Comparison of ENCODE assay signal across 22 cellular contexts in the genomic region with DNA sequence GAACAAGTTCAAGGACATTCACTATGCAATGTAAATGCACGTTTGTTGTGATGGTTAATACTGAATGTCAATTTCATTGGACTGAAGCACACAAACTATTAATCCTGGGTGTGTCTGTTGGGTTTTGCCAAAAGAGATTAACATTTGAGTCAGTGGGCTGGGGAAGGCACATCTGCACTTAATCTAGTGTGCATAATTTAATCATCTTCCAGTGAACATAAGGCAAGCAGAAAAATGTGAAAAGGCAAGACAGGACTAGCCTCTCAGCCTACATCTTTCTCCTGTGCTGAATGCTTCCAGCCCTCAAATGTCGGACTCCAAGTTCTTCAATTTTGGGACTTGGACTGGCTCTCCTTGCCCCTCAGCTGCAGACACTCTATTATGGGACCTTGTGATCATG.
"Had no signal": no experiment of that assay in that cellular context is flagged by ENCODE, and none has a peak within 500 bp of the region (broad histone marks: within the 10 kb centered on the region; RNA-seq: fewer than 3 reads in every experiment).

No MANE protein-coding gene starts in this region.

- ATAC-seq: activated T-helper 17 cell treated with anti-CD3 and anti-CD28 coated beads, Interleukin-2, amount 50 U/mL, for 72 hours had no signal

- DNase-seq: activated B cell treated with CpG ODN at 0.5 μM for 24 hours; activated CD4-positive, alpha-beta memory T cell treated with anti-CD3 and anti-CD28 coated beads, Interleukin-2, amount 10 ng/mL, durations not matched to agents 7 days and 5 days; activated CD4-positive, alpha-beta T cell treated with anti-CD3 and anti-CD28 coated beads, Interleukin-2, amount 50 U/mL, for 1 hour; activated gamma-delta T cell; activated naive CD4-positive, alpha-beta T cell treated with anti-CD3 and anti-CD28 coated beads for 36 hours; activated T-cell treated with anti-CD3 and anti-CD28 coated beads for 4 hours; activated T-cell treated with anti-CD3 and anti-CD28 coated beads, Interleukin-2, amount 50 U/mL, for 48 hours; brain microvascular endothelial cell; cerebellar nuclear complex; MM.1S; NCI-H1105 treated with DMSO at 0.1 percent for 48 hours; NCI-H1436 treated with DMSO at 0.1 percent for 48 hours; NCI-H187; NCI-H2081; NCI-H226; NCI-H526; NCI-H774; NK-92 treated with Interleukin-12 subunit alpha and Interleukin-12 subunit beta, amount 100 ng/mL, for 24 hours; Peyer's patch; Right ventricle myocardium superior; SW 1271 had no signal

- H3K27ac ChIP-seq: brain microvascular endothelial cell, Peyer's patch had no signal

- H3K9me3 ChIP-seq: Peyer's patch had no signal

- H3K4me1 ChIP-seq: Peyer's patch had no signal

- H3K36me3 ChIP-seq: brain microvascular endothelial cell had no signal

- H3K4me3 ChIP-seq: Peyer's patch had no signal

- H3K27me3 ChIP-seq: brain microvascular endothelial cell, Peyer's patch had no signal
